In genomic region chr21:46045154-46045553, GRCh38 we compare ENCODE assay signal across 31 cellular contexts.
"Had no signal": no experiment of that assay in that cellular context is flagged by ENCODE, and none has a peak within 500 bp of the region (broad histone marks: within the 10 kb centered on the region; RNA-seq: fewer than 3 reads in every experiment).

No MANE protein-coding gene starts in this region.

- ATAC-seq: heart right ventricle; mucosa of descending colon; psoas muscle; right cardiac atrium; stimulated activated memory B cell treated with anti-CD40 and anti-IgM and Interleukin-4, amounts not matched to agents 10 μg/mL and 1 μg/mL and 100 μg/mL, for 72 hours; stimulated activated naive CD8-positive, alpha-beta T cell treated with anti-CD3 and anti-CD28 coated beads, Interleukin-15, Interleukin-2, amounts not matched to agents 100 U/mL and 50 U/mL, for 24 hours had no signal

- DNase-seq: dermis blood vessel endothelial cell; effector memory CD4-positive, alpha-beta T cell; foreskin melanocyte; glutamatergic neuron; heart right ventricle; hypothalamus; immature natural killer cell; islet precursor cell; kidney glomerular epithelial cell; mucosa of descending colon; naive B cell; ovary; posterior cingulate gyrus; psoas muscle; right cardiac atrium; sigmoid colon; spleen; stimulated activated CD4-positive, alpha-beta T cell treated with anti-CD3 and anti-CD28 coated beads, Interleukin-4, amount 100 ng/mL, for 4 hours; stimulated activated naive CD8-positive, alpha-beta T cell treated with anti-CD3 and anti-CD28 coated beads, Interleukin-15, Interleukin-2, amounts not matched to agents 100 U/mL and 50 U/mL, for 24 hours; substantia nigra; testis; tibial artery had no signal

- H3K27ac ChIP-seq: coronary artery, neural progenitor cell, psoas muscle, sigmoid colon, spleen, testis had no signal

- H3K36me3 Mint-ChIP-seq: immature natural killer cell; memory B cell; mesothelial cell of epicardium; neural progenitor cell; stimulated activated memory B cell treated with anti-CD40 and anti-IgM and Interleukin-4, amounts not matched to agents 10 μg/mL and 1 μg/mL and 100 μg/mL, for 72 hours; type B pancreatic cell had no signal

- H3K4me3 ChIP-seq: coronary artery, esophagus muscularis mucosa, heart right ventricle, lung, mucosa of descending colon, neural progenitor cell, ovary, psoas muscle, sigmoid colon, spleen, testis, tibial artery had no signal

- H3K4me1 ChIP-seq: psoas muscle, spleen had no signal

- H2AFZ ChIP-seq: neural progenitor cell had no signal

- H3K36me3 ChIP-seq: esophagus muscularis mucosa, heart right ventricle, neural progenitor cell, ovary, sigmoid colon, spleen, tibial artery had no signal

- H3K4me1 Mint-ChIP-seq: memory B cell; stimulated activated memory B cell treated with anti-CD40 and anti-IgM and Interleukin-4, amounts not matched to agents 10 μg/mL and 1 μg/mL and 100 μg/mL, for 72 hours had no signal

- H3K9me3 ChIP-seq: esophagus muscularis mucosa, heart right ventricle, mucosa of descending colon, ovary, psoas muscle, sigmoid colon, testis, tibial artery had no signal

- H3K9me3 Mint-ChIP-seq: mesothelial cell of epicardium; neural progenitor cell; stimulated activated memory B cell treated with anti-CD40 and anti-IgM and Interleukin-4, amounts not matched to agents 10 μg/mL and 1 μg/mL and 100 μg/mL, for 72 hours; type B pancreatic cell had no signal

- H3K9ac ChIP-seq: neural progenitor cell had no signal

- H3K4me3 Mint-ChIP-seq: immature natural killer cell; memory B cell; mesothelial cell of epicardium; naive B cell; nephron; neural progenitor cell; stimulated activated memory B cell treated with anti-CD40 and anti-IgM and Interleukin-4, amounts not matched to agents 10 μg/mL and 1 μg/mL and 100 μg/mL, for 72 hours; type B pancreatic cell had no signal

- H3K4me2 ChIP-seq: neural progenitor cell had no signal

- H3K27me3 ChIP-seq: esophagus muscularis mucosa, heart right ventricle, neural progenitor cell, ovary, sigmoid colon, testis, tibial artery had no signal

- H3K27ac Mint-ChIP-seq: immature natural killer cell; memory B cell; mesothelial cell of epicardium; nephron; neural progenitor cell; stimulated activated memory B cell treated with anti-CD40 and anti-IgM and Interleukin-4, amounts not matched to agents 10 μg/mL and 1 μg/mL and 100 μg/mL, for 72 hours; type B pancreatic cell had no signal
